8 cellular contexts compared by ENCODE assay signal in genomic region chr10:84139126-84140035, GRCh38.
A peak's percentile ranks its signal among the peaks of the same experiment; 100 is the strongest.
DNase-seq lines count a peak whose midpoint lies in the region; ATAC-seq lines count a peak whose summit lies in the region.

Gene GHITM (plus strand): TSS chr10:84139509. CDS start chr10:84141501, 1,992 bp downstream.

- H3K27ac Mint-ChIP-seq in central memory CD8-positive, alpha-beta T cell (ENCODE audit: low read depth), result peak within 1 kb of the TSS; percentile 99

- H3K27me3 Mint-ChIP-seq in central memory CD8-positive, alpha-beta T cell, result no peaks in the 10 kb centered on the region

- no peaks in the 10 kb centered on the region for H3K9me3 Mint-ChIP-seq in central memory CD8-positive, alpha-beta T cell

- peaks cover 28% of the 10 kb centered on the region for H3K4me1 Mint-ChIP-seq in central memory CD8-positive, alpha-beta T cell

- ATAC-seq in GM18909 (IDR thresholded peaks at IDR 0.05; ENCODE audit: poor library complexity, unreplicated experiment) (peak; percentile 99), HG03196 (IDR thresholded peaks at IDR 0.05; ENCODE audit: unreplicated experiment) (peak; percentile 99)
- peak; percentile 91 for ATAC-seq in central memory CD8-positive, alpha-beta T cell (replicated peaks; ENCODE audit: extremely low read depth, poor library complexity, severe bottlenecking)

- H3K4me3 Mint-ChIP-seq in central memory CD8-positive, alpha-beta T cell, result peak within 1 kb of the TSS; percentile 95

- DNase-seq in AG08396 (ENCODE audit: low spot score), result peak; percentile 96
- DNase-seq in NCI-H345 (lab: John Stamatoyannopoulos, UW), result peak; percentile 95
- DNase-seq in activated CD4-positive, CD25-positive, alpha-beta regulatory T cell (lab: John Stamatoyannopoulos, UW), result peak; percentile 95 to 99 (median 96)
- DNase-seq in central memory CD8-positive, alpha-beta T cell (ENCODE audit: low spot score in 2 of 2), result peak; percentile 100
- peak; percentile 99 for DNase-seq in iris pigment epithelial cell (ENCODE audit: low read depth)
- peak; percentile 98 for DNase-seq in stimulated activated CD4-positive, alpha-beta T cell treated with anti-CD3 and anti-CD28 coated beads, Interleukin-12 subunit alpha, Interleukin-12 subunit beta, amount 100 ng/mL, for 4 hours

- H3K36me3 Mint-ChIP-seq in central memory CD8-positive, alpha-beta T cell (ENCODE audit: insufficient read depth), result peaks cover 41% of the 10 kb centered on the region

Comparison
In these comparisons a context has a peak if more than half of its experiments do, and no peak if none do; other contexts are left out.
1. Peak in every context shown above with its lines: DNase-seq and ATAC-seq.